In genomic region chr10:101079874-101080273, GRCh38 we compare ENCODE assay signal across 32 cellular contexts. TPM values are rescaled to one million over a fixed set of nuclear protein-coding genes. Genes with fewer than 3 reads are reported as not detected.
"Had no signal": no experiment of that assay in that cellular context is flagged by ENCODE, and none has a peak within 500 bp of the region (broad histone marks: within the 10 kb centered on the region; RNA-seq: fewer than 3 reads in every experiment).

No MANE protein-coding gene starts in this region.

- DNase-seq: activated CD4-positive, alpha-beta T cell treated with anti-CD3 and anti-CD28 coated beads, Interleukin-2, amount 50 U/mL, for 1 hour; activated CD8-positive, alpha-beta T cell treated with anti-CD3 and anti-CD28 coated beads for 36 hours; activated gamma-delta T cell treated with Interleukin-2 at 50 U/mL for 16 hours; activated naive CD4-positive, alpha-beta T cell treated with anti-CD3 and anti-CD28 coated beads, Interleukin-2, amount 50 U/mL, for 16 hours; activated T-cell treated with anti-CD3 and anti-CD28 coated beads, Interleukin-2, amount 50 U/mL, for 4 hours; amniotic stem cell; brain microvascular endothelial cell; dorsolateral prefrontal cortex; effector memory CD4-positive, alpha-beta T cell; gastrocnemius medialis; glutamatergic neuron; left lung; mesendoderm; right lobe of liver; stimulated activated CD4-positive, alpha-beta T cell treated with anti-CD3 and anti-CD28 coated beads, Interleukin-4, amount 100 ng/mL, for 1 hour; stimulated activated naive CD8-positive, alpha-beta T cell treated with anti-CD3 and anti-CD28 coated beads, Interleukin-15, Interleukin-2, amounts not matched to agents 100 U/mL and 50 U/mL, for 24 hours; testis; transverse colon had no signal

- H3K4me1 Mint-ChIP-seq: nephron had no signal

- H3K9me3 ChIP-seq: gastrocnemius medialis, left lung, right lobe of liver, testis, transverse colon had no signal

- H3K4me1 ChIP-seq: gastrocnemius medialis, left lung, right lobe of liver, testis, transverse colon had no signal

- H3K27ac ChIP-seq: brain microvascular endothelial cell, coronary artery, dorsolateral prefrontal cortex, gastrocnemius medialis, left lung, right lobe of liver, testis, transverse colon had no signal

- H3K27me3 ChIP-seq: right lobe of liver, testis had no signal

- H3K4me3 Mint-ChIP-seq: activated CD8-positive, alpha-beta T cell treated with anti-CD3 and anti-CD28 coated beads for 36 hours; activated T-cell treated with anti-CD3 and anti-CD28 coated beads, Interleukin-2, amount 50 U/mL, for 4 hours; activated T-helper 17 cell treated with anti-CD3 and anti-CD28 coated beads, Interleukin-2, amount 50 U/mL, for 72 hours; nephron; WTC11 had no signal

- H3K27ac Mint-ChIP-seq: activated CD8-positive, alpha-beta T cell treated with anti-CD3 and anti-CD28 coated beads for 36 hours; activated T-helper 17 cell treated with anti-CD3 and anti-CD28 coated beads, Interleukin-2, amount 50 U/mL, for 72 hours; nephron; WTC11 had no signal

- H3K4me3 ChIP-seq: coronary artery, dorsolateral prefrontal cortex, gastrocnemius medialis, left lung, lung, right lobe of liver, testis, transverse colon had no signal

- H3K9me3 Mint-ChIP-seq: activated CD8-positive, alpha-beta T cell treated with anti-CD3 and anti-CD28 coated beads for 36 hours; activated T-cell treated with anti-CD3 and anti-CD28 coated beads, Interleukin-2, amount 50 U/mL, for 4 hours; activated T-helper 17 cell treated with anti-CD3 and anti-CD28 coated beads, Interleukin-2, amount 50 U/mL, for 72 hours; nephron; WTC11 had no signal

- H3K36me3 ChIP-seq: brain microvascular endothelial cell, gastrocnemius medialis, left lung, right lobe of liver, transverse colon had no signal

- ATAC-seq: activated CD8-positive, alpha-beta T cell treated with anti-CD3 and anti-CD28 coated beads for 36 hours; activated T-cell treated with anti-CD3 and anti-CD28 coated beads, Interleukin-2, amount 50 U/mL, for 4 hours; activated T-helper 17 cell treated with anti-CD3 and anti-CD28 coated beads, Interleukin-2, amount 50 U/mL, for 72 hours; gastrocnemius medialis; left lung; right lobe of liver; stimulated activated naive CD8-positive, alpha-beta T cell treated with anti-CD3 and anti-CD28 coated beads, Interleukin-15, Interleukin-2, amounts not matched to agents 100 U/mL and 50 U/mL, for 24 hours; WTC11 had no signal

- H3K36me3 Mint-ChIP-seq: WTC11 had no signal

RNA-seq across cellular contexts. Expression of gene TLX1, which starts 51.2 kb away (rescaled TPM):
- total RNA-seq: activated CD8-positive, alpha-beta T cell treated with anti-CD3 and anti-CD28 coated beads for 36 hours; activated T-cell treated with anti-CD3 and anti-CD28 coated beads, Interleukin-2, amount 50 U/mL, for 4 hours; activated T-helper 17 cell treated with anti-CD3 and anti-CD28 coated beads, Interleukin-2, amount 50 U/mL, for 72 hours; astrocyte; cardiac septum; cerebellum; dorsolateral prefrontal cortex; epithelial cell of proximal tubule; gastrocnemius medialis; left lung; lung; mononuclear cell; osteocyte; posterior vena cava; skeletal muscle tissue; urinary bladder had no signal
